In the genomic region with DNA sequence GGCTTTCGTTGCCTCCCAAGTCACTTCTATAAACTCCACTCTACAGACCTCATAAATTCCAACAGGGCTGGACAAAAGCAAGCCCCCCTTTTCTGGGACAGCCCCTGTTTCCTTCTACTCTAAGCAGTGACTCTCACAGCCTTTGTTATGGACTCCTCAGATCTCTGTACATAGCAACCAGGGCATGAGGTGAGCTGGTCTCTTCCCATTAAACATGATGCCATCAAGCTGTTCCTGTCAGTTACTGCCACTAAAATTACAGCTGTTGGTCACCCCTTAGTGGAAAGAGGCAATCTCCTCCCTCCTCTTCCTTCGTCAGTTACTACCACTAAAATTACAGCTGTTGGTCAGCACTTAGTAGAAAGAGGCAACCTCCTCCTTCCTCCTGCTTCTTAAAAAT, we compare ENCODE assay signal across 1 cellular context.
TF ChIP-seq lines count a peak whose summit lies in the region.

No MANE protein-coding gene starts in this region.

TF ChIP-seq in K562, 482 proteins besides CTCF, POLR2A, EP300 and RAD21 (continued from another document):
- TF ChIP-seq, protein P1, sequence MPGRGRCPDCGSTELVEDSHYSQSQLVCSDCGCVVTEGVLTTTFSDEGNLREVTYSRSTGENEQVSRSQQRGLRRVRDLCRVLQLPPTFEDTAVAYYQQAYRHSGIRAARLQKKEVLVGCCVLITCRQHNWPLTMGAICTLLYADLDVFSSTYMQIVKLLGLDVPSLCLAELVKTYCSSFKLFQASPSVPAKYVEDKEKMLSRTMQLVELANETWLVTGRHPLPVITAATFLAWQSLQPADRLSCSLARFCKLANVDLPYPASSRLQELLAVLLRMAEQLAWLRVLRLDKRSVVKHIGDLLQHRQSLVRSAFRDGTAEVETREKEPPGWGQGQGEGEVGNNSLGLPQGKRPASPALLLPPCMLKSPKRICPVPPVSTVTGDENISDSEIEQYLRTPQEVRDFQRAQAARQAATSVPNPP (IDR thresholded peaks at IDR 0.05; ENCODE audit: borderline replicate concordance, insufficient read depth, insufficient read length): no peak
- TF ChIP-seq U2AF1 (optimal IDR thresholded peaks at IDR 0.05; ENCODE audit: low read depth, low read length) (no peak), ZSCAN32 (CRISPR knock-in tag; IDR thresholded peaks at IDR 0.05) (no peak)
- TF ChIP-seq, protein P2, sequence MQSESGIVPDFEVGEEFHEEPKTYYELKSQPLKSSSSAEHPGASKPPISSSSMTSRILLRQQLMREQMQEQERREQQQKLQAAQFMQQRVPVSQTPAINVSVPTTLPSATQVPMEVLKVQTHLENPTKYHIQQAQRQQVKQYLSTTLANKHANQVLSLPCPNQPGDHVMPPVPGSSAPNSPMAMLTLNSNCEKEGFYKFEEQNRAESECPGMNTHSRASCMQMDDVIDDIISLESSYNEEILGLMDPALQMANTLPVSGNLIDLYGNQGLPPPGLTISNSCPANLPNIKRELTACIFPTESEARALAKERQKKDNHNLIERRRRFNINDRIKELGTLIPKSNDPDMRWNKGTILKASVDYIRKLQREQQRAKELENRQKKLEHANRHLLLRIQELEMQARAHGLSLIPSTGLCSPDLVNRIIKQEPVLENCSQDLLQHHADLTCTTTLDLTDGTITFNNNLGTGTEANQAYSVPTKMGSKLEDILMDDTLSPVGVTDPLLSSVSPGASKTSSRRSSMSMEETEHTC (IDR thresholded peaks at IDR 0.05): no peak
